Comparison of ENCODE assay signal across 11 cellular contexts in the genomic region with DNA sequence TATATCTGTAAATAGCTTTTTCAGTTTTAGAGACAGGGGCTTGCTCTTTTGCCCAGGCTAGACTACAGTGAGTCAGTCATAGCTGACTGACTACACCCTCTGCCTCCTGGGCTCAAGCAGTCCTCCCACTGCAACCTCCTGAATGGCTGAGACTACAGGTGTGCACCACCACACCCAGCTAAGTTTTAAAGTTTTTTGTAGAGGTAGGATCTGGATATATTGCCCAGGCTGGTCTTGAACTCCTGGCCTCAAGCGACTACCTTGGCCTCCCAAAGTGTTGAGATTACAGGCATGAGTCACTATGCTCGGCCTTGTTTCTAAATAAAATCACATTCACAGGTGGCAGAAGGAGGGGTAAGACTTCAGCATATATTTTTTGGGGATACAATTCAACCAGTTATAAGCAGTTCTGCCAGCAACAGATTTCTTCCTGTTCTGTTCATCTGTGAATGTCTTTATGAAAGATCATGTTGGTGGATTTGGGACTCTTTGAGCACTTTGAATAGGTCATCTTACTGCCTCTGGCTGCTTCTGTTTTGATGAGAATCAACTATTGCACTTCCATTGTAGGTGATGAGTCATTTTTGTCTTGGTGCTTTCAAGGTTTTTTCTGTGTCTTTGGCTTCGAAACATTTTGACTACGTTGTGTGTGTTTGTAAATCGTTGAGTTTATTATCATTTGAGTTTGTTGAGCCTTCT. TPM values are rescaled to one million over a fixed set of nuclear protein-coding genes. Genes with fewer than 3 reads are reported as not detected.
DNase-seq lines count a peak whose midpoint lies in the region; ATAC-seq and TF ChIP-seq lines count a peak whose summit lies in the region.
"Had no signal": no experiment of that assay in that cellular context is flagged by ENCODE, and none has a peak within 500 bp of the region (broad histone marks: within the 10 kb centered on the region; RNA-seq: fewer than 3 reads in every experiment).

No MANE protein-coding gene starts in this region.

- peaks cover 0 to 19% of the 10 kb centered on the region in 2 donors for H3K36me3 Mint-ChIP-seq in activated naive CD4-positive, alpha-beta T cell treated with anti-CD3 and anti-CD28 coated beads, Interleukin-2, amount 50 U/mL, for 72 hours
- H3K36me3 Mint-ChIP-seq in mesothelial cell of epicardium = peaks cover 26% of the 10 kb centered on the region

- peak overlapping the region; percentile 49 to 56 for H3K27ac Mint-ChIP-seq in activated naive CD4-positive, alpha-beta T cell treated with anti-CD3 and anti-CD28 coated beads, Interleukin-2, amount 50 U/mL, for 72 hours
- H3K27ac Mint-ChIP-seq in mesothelial cell of epicardium = no peak overlapping the region

- H3K4me3 ChIP-seq in NB4 (ENCODE audit: low read depth, low read length) = no peak overlapping the region

- TF ChIP-seq CTCF in NB4 (IDR thresholded peaks at IDR 0.05; ENCODE audit: low read depth, low read length) (no peak), mesothelial cell of epicardium (IDR thresholded peaks at IDR 0.05; ENCODE audit: unreplicated experiment) (no peak)

- H3K27me3 Mint-ChIP-seq in mesothelial cell of epicardium (ENCODE audit: low read depth) = no peaks in the 10 kb centered on the region

- no peaks in the 10 kb centered on the region for H3K9me3 Mint-ChIP-seq in activated naive CD4-positive, alpha-beta T cell treated with anti-CD3 and anti-CD28 coated beads, Interleukin-2, amount 50 U/mL, for 72 hours
- H3K9me3 Mint-ChIP-seq in mesothelial cell of epicardium = peaks cover 24% of the 10 kb centered on the region

- peaks cover 13% of the 10 kb centered on the region for H3K4me1 Mint-ChIP-seq in mesothelial cell of epicardium

- DNase-seq in activated naive CD4-positive, alpha-beta T cell treated with anti-CD3 and anti-CD28 coated beads, Interleukin-2, amount 50 U/mL, for 72 hours (ENCODE audit: low spot score in 2 of 2) = no peak
- no peak for DNase-seq in activated naive CD4-positive, alpha-beta T cell treated with Interleukin-2 at 50 U/mL for 16 hours
- DNase-seq in NB4 (ENCODE audit: low read depth) (peak; percentile 51), NCI-H2107 (lab: John Stamatoyannopoulos, UW) (no peak), mesothelial cell of epicardium (ENCODE audit: low spot score in 2 of 2, unreplicated experiment in 2 of 2) (no peak), NCI-H187 treated with DMSO at 0.1 percent for 48 hours (lab: John Stamatoyannopoulos, UW) (no peak)
- no peak for DNase-seq in stimulated activated naive CD8-positive, alpha-beta T cell treated with anti-CD3 and anti-CD28 coated beads, Interleukin-15, Interleukin-2, amounts not matched to agents 100 U/mL and 50 U/mL, for 24 hours
- DNase-seq: glutamatergic neuron, H7 had no signal

- TF ChIP-seq POLR2A in NB4 (IDR thresholded peaks at IDR 0.05; ENCODE audit: extremely low read depth, insufficient read length) = no peak

- ATAC-seq in activated naive CD4-positive, alpha-beta T cell treated with anti-CD3 and anti-CD28 coated beads, Interleukin-2, amount 50 U/mL, for 72 hours = peak; percentile 86 to 87
- ATAC-seq in HG02798 (IDR thresholded peaks at IDR 0.05; ENCODE audit: poor library complexity, unreplicated experiment) = peak; percentile 80
- ATAC-seq in stimulated activated naive CD8-positive, alpha-beta T cell treated with anti-CD3 and anti-CD28 coated beads, Interleukin-15, Interleukin-2, amounts not matched to agents 100 U/mL and 50 U/mL, for 24 hours = peak; percentile 80

- no peak overlapping the region for H3K4me3 Mint-ChIP-seq in mesothelial cell of epicardium
- H3K4me3 Mint-ChIP-seq: neural crest cell had no signal

RNA-seq across cellular contexts. Expression of gene RBM33, which starts 15.7 kb away (rescaled TPM):
- 10 to 100 TPM; 74.7 to 76.1 TPM for total RNA-seq in activated naive CD4-positive, alpha-beta T cell treated with anti-CD3 and anti-CD28 coated beads, Interleukin-2, amount 50 U/mL, for 72 hours
- 83.4 to 91.9 TPM (median 91.5 TPM) in 3 replicates for total RNA-seq in mesothelial cell of epicardium
